Comparison of ENCODE assay signal across 8 cellular contexts in the genomic region with DNA sequence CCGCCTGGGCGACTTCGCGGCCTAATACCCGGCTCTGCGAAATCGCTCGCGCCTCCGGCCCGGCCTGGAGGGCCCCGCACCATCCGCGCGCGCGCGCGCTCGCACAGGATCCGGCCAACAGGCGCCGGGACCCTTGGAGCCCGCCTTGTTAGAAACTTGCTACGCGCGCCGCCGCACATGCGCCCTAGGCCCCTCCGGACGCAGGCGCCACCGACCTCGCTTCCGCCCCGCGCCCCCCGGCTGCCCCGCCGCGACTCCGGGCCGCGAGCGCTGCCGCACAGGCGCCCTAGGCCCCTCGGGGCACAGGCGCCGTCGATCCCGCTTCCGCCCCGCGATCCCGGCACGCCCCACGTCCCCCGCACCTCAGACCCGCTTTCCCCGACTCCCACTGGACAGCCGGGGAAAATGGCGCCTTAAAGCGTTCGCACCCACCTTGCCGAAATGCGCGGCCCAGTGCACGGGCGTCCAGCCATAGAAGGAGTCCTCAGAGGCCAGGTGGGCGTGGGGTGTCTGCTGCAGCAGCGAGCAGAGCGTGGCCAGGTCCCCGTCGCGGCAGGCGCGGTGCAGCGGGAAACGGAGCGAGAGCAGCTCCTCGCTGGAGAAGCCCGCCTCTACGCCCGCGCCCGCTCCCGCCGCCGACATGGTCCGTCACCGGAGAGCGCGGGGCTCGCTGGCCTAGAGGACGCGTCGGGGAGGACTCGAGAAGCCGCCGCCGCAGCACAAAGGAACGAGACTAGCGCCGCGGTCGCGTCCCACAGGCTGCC. TPM values are rescaled to one million over a fixed set of nuclear protein-coding genes. Genes with fewer than 3 reads are reported as not detected.
A peak's percentile ranks its signal among the peaks of the same experiment; 100 is the strongest.
DNase-seq lines count a peak whose midpoint lies in the region; ATAC-seq, FAIRE-seq and TF ChIP-seq lines count a peak whose summit lies in the region.

No MANE protein-coding gene starts in this region.

- TF ChIP-seq CTCF in activated B cell treated with CpG ODN at 0.5 μM for 24 hours (IDR thresholded peaks at IDR 0.05) (no peak), cardiac fibroblast (IDR thresholded peaks at IDR 0.05; ENCODE audit: low read depth, low read length) (no peak), keratinocyte (optimal IDR thresholded peaks at IDR 0.05 in 1 of 3, IDR thresholded peaks at IDR 0.05 in 1 of 3, conservative IDR thresholded peaks at IDR 0.05 in 1 of 3; ENCODE audit: extremely low read depth in 1 of 3, insufficient read depth in 2 of 3, low read length in 3 of 3) (no peak)

- H3K79me2 ChIP-seq in keratinocyte (ENCODE audit: control insufficient read depth, insufficient read depth, low read length) = peaks cover 42% of the 10 kb centered on the region

- no peak for FAIRE-seq in keratinocyte (lab: Jason Lieb, UNC)

- peak overlapping the region; percentile 92 for H3K9ac ChIP-seq in keratinocyte (ENCODE audit: control insufficient read depth, extremely low read depth, insufficient read depth, low read length)

- DNase-seq in NOMO-1 (lab: John Stamatoyannopoulos, UW; ENCODE audit: unreplicated experiment in 2 of 2) (peak; percentile 35 to 52), NOMO-1 treated with dmso at 0.1 percent for 144 hours (lab: John Stamatoyannopoulos, UW; ENCODE audit: unreplicated experiment) (no peak), NCI-H1694 (lab: John Stamatoyannopoulos, UW) (peak; percentile 44), activated B cell treated with CpG ODN at 0.5 μM for 24 hours (peak; percentile 79), cardiac fibroblast (ENCODE audit: low read depth in 2 of 2) (peak; percentile 78 to 80), keratinocyte (ENCODE audit: low read depth, low spot score) (no peak)
- DNase-seq in stimulated activated CD4-positive, alpha-beta T cell treated with anti-CD3 and anti-CD28 coated beads, Interleukin-15, amount 100 ng/mL, for 1 hour (ENCODE audit: low read depth in 1 of 2, low spot score in 1 of 2) = peak; percentile 45 to 72

- H3K4me2 ChIP-seq in keratinocyte (ENCODE audit: control insufficient read depth, extremely low read depth, insufficient read depth, low read depth, low read length) = peak overlapping the region; percentile 80

- no peaks in the 10 kb centered on the region for H3K9me3 ChIP-seq in keratinocyte (ENCODE audit: control insufficient read depth, low read depth, low read length)

- no peaks in the 10 kb centered on the region for H3K27me3 Mint-ChIP-seq in activated B cell treated with CpG ODN at 0.5 μM for 24 hours

- peak overlapping the region; percentile 59 for H2AFZ ChIP-seq in keratinocyte (ENCODE audit: control insufficient read depth, low read length)

- no peaks in the 10 kb centered on the region for H3K9me3 Mint-ChIP-seq in activated B cell treated with CpG ODN at 0.5 μM for 24 hours

- peaks cover 32% of the 10 kb centered on the region for H3K4me1 ChIP-seq in keratinocyte (ENCODE audit: control insufficient read depth, extremely low read depth, insufficient read depth, low read length)

- no peaks in the 10 kb centered on the region for H3K27me3 ChIP-seq in keratinocyte (ENCODE audit: control insufficient read depth, extremely low read depth, insufficient read depth, low read length)

- H3K27ac ChIP-seq in keratinocyte (ENCODE audit: control insufficient read depth, insufficient read depth, low read length) = peak overlapping the region; percentile 82

- peak overlapping the region; percentile 91 for H3K27ac Mint-ChIP-seq in activated B cell treated with CpG ODN at 0.5 μM for 24 hours

- ATAC-seq in HG02852 (IDR thresholded peaks at IDR 0.05; ENCODE audit: unreplicated experiment) (peak; percentile 35), activated B cell treated with CpG ODN at 0.5 μM for 24 hours (ENCODE audit: low read depth) (peak; percentile 13)

- H3K4me1 Mint-ChIP-seq in activated B cell treated with CpG ODN at 0.5 μM for 24 hours = peaks cover 59% of the 10 kb centered on the region

- H3K36me3 ChIP-seq in keratinocyte (ENCODE audit: control insufficient read depth in 2 of 2, extremely low read depth in 1 of 2, insufficient read depth in 2 of 2, low read length in 2 of 2) = peaks cover 0 to 6% of the 10 kb centered on the region in 2 experiments

- CTCF ChIA-PET in activated B cell treated with CpG ODN at 0.5 μM for 24 hours (lab: Charles Lee) = interaction anchor here (0.9 to 1.5 kb wide), 10 partner anchors 10 to 300 kb away, joined by 3 to 14 read pairs (median 4); no protein-coding TSS in a partner anchor

- dilution Hi-C loops in keratinocyte (cut with MboI; ENCODE audit: extremely low pct_ligation_motif_present, low sequenced_read_pairs) = no loop called here

- POLR2A ChIA-PET in activated B cell treated with CpG ODN at 0.5 μM for 24 hours (lab: Charles Lee) = interaction anchor here (0.5 to 3.7 kb wide), 31 partner anchors 9 to 1986 kb away, joined by 3 to 37 read pairs (median 5); partner anchors contain the start of genes CARS2, ING1 and RAB20

- H3K9me1 ChIP-seq in keratinocyte (ENCODE audit: control insufficient read depth, extremely low read depth, insufficient read depth, low read length) = no peaks in the 10 kb centered on the region

- intact Hi-C loops in activated B cell treated with CpG ODN at 0.5 μM for 24 hours (cut with micrococcal nuclease) = loop anchor here (1.0 to 5.0 kb wide), 16 partner anchors 28 to 1127 kb away; partner anchors contain the start of genes ING1, IRS2 and NAXD

- H3K4me3 ChIP-seq in cardiac fibroblast (replicated peaks in 1 of 2; ENCODE audit: low read depth in 2 of 2, low read length in 2 of 2) = peak overlapping the region; percentile 99
- H3K4me3 ChIP-seq in keratinocyte (ENCODE audit: control insufficient read depth in 2 of 3, extremely low read depth in 1 of 3, insufficient read depth in 2 of 3, low read depth in 1 of 3, low read length in 3 of 3) = peak overlapping the region; percentile 83 to 94 (median 89)

- peaks cover 5% of the 10 kb centered on the region for H4K20me1 ChIP-seq in keratinocyte (ENCODE audit: control insufficient read depth, extremely low read depth, insufficient read depth, low read length)

- H3K4me3 Mint-ChIP-seq in activated B cell treated with CpG ODN at 0.5 μM for 24 hours = peak overlapping the region; percentile 89

- H3K36me3 Mint-ChIP-seq in activated B cell treated with CpG ODN at 0.5 μM for 24 hours (ENCODE audit: low read depth) = peaks cover 20% of the 10 kb centered on the region

RNA-seq across cellular contexts. Expression of gene ANKRD10, which starts 0.4 kb away (rescaled TPM):
- 212 and 256 TPM in 2 replicates for total RNA-seq in activated B cell treated with CpG ODN at 0.5 μM for 24 hours
- polyA plus RNA-seq in keratinocyte = 27.8 to 58.1 TPM (median 34.5 TPM) in 3 replicates
- 27.5 TPM for polyA plus RNA-seq in keratinocyte (2011; ENCODE audit: low read depth)
- 9.2 and 13.7 TPM in 2 replicates for polyA plus RNA-seq in keratinocyte (2011; cell fraction: cytosol; rRNA removed)
- 106 and 124 TPM in 2 replicates for polyA plus RNA-seq in keratinocyte (2011; cell fraction: nucleus; rRNA removed)
- polyA plus RNA-seq in keratinocyte (2012; ENCODE audit: low replicate concordance) = 18.2 and 28.9 TPM in 2 replicates
- 14.5 to 49.4 TPM (median 25.4 TPM) in 3 replicates for polyA minus RNA-seq in keratinocyte
- 16.7 TPM for polyA minus RNA-seq in keratinocyte (2011; cell fraction: cytosol; rRNA and poly(A)+ RNA removed)
- 63.9 and 91.4 TPM in 2 replicates for polyA minus RNA-seq in keratinocyte (2011; cell fraction: nucleus; rRNA and poly(A)+ RNA removed)

Comparison
In these comparisons a context has a peak if more than half of its experiments do, and no peak if none do; other contexts are left out.
1. DNase-seq: peak in NOMO-1 (2 of 2), NCI-H1694 (single experiment), activated B cell treated with CpG ODN at 0.5 μM for 24 hours (single experiment), cardiac fibroblast (2 of 2) and stimulated activated CD4-positive, alpha-beta T cell treated with anti-CD3 and anti-CD28 coated beads, Interleukin-15, amount 100 ng/mL, for 1 hour (2 of 2); none in NOMO-1 treated with dmso at 0.1 percent for 144 hours (single experiment) and keratinocyte (single experiment).